Comparison of ENCODE assay signal across 22 cellular contexts in genomic region chr10:97390096-97390495, GRCh38.
"Had no signal": no experiment of that assay in that cellular context is flagged by ENCODE, and none has a peak within 500 bp of the region (broad histone marks: within the 10 kb centered on the region; RNA-seq: fewer than 3 reads in every experiment).

No MANE protein-coding gene starts in this region.

- H3K9me3 ChIP-seq: adrenal gland, MG63 had no signal

- H3K4me1 ChIP-seq: adrenal gland had no signal

- H3K4me3 ChIP-seq: adrenal gland, MG63, SK-N-MC had no signal

- H3K27ac ChIP-seq: adrenal gland, SK-N-MC, VCaP had no signal

- ATAC-seq: Right ventricle myocardium inferior, T-cell had no signal

- H3K9me3 Mint-ChIP-seq: activated CD4-positive, alpha-beta memory T cell treated with anti-CD3 and anti-CD28 coated beads, Interleukin-2, amount 10 ng/mL, durations not matched to agents 7 days and 5 days; activated naive CD8-positive, alpha-beta T cell treated with anti-CD3 and anti-CD28 coated beads, Interleukin-2, amount 10 ng/mL, durations not matched to agents 7 days and 5 days; T-cell had no signal

- H3K27me3 Mint-ChIP-seq: activated CD4-positive, alpha-beta memory T cell treated with anti-CD3 and anti-CD28 coated beads, Interleukin-2, amount 10 ng/mL, durations not matched to agents 7 days and 5 days; activated naive CD8-positive, alpha-beta T cell treated with anti-CD3 and anti-CD28 coated beads, Interleukin-2, amount 10 ng/mL, durations not matched to agents 7 days and 5 days; T-cell had no signal

- H3K4me3 Mint-ChIP-seq: activated CD4-positive, alpha-beta memory T cell treated with anti-CD3 and anti-CD28 coated beads, Interleukin-2, amount 10 ng/mL, durations not matched to agents 7 days and 5 days; activated naive CD8-positive, alpha-beta T cell treated with anti-CD3 and anti-CD28 coated beads, Interleukin-2, amount 10 ng/mL, durations not matched to agents 7 days and 5 days; T-cell had no signal

- DNase-seq: activated CD4-positive, alpha-beta memory T cell treated with anti-CD3 and anti-CD28 coated beads, Interleukin-2, amount 10 ng/mL, durations not matched to agents 7 days and 5 days; activated CD4-positive, alpha-beta T cell treated with anti-CD3 and anti-CD28 coated beads, Interleukin-2, amount 50 U/mL, for 1 hour; activated CD4-positive, CD25-positive, alpha-beta regulatory T cell; activated CD8-positive, alpha-beta memory T cell treated with anti-CD3 and anti-CD28 coated beads, Interleukin-2, amount 50 U/mL, for 48 hours; activated naive CD4-positive, alpha-beta T cell treated with anti-CD3 and anti-CD28 coated beads, Interleukin-2, amount 50 U/mL, for 16 hours; activated naive CD8-positive, alpha-beta T cell treated with anti-CD3 and anti-CD28 coated beads, Interleukin-2, amount 10 ng/mL, durations not matched to agents 7 days and 5 days; activated T-cell treated with anti-CD3 and anti-CD28 coated beads, Interleukin-2, amount 50 U/mL, for 1 hour; adrenal gland; anterior cingulate cortex; MG63; NCI-H1105; NCI-H1436; NCI-H1694 treated with DMSO at 0.1 percent for 48 hours; NCI-H2029 treated with DMSO at 0.1 percent for 48 hours; NCI-H345; NCI-H510A; NCI-H526 treated with DMSO at 0.1 percent for 48 hours; NCI-H82; T-cell had no signal

- H3K4me1 Mint-ChIP-seq: T-cell had no signal

- H3K27me3 ChIP-seq: adrenal gland, MG63 had no signal

- H3K27ac Mint-ChIP-seq: activated CD4-positive, alpha-beta memory T cell treated with anti-CD3 and anti-CD28 coated beads, Interleukin-2, amount 10 ng/mL, durations not matched to agents 7 days and 5 days; activated naive CD8-positive, alpha-beta T cell treated with anti-CD3 and anti-CD28 coated beads, Interleukin-2, amount 10 ng/mL, durations not matched to agents 7 days and 5 days; T-cell had no signal
